Comparison of ENCODE assay signal across 1 cellular context in the genomic region with DNA sequence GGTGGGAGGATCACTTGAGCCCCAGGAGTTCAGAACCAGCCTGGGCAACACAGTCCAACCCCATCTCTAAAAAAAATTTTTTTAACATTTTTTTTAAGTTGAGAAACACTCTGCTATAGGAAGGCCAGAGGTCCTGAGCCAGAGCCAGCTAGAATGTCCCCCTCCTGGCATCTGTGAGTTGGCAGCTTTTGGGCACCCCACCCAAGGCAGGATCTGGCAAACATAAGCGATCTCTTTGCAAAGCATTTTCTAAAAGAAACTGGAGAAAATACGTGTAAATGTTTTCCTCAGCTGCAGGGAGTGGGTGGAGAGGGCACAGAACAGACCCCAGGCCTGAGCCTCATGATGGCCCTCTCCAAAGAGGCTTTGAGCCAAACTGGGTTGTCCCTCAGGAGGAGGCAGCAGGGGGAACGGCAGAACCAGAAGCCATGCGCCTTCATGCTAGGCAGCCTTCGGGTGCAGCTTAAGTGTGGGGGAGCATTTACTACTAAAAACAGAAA.
TF ChIP-seq lines count a peak whose summit lies in the region.

No MANE protein-coding gene starts in this region.

TF ChIP-seq in H1, 55 proteins besides CTCF, POLR2A, EP300 and RAD21:
- TF ChIP-seq KDM1A (IDR thresholded peaks at IDR 0.05; ENCODE audit: borderline replicate concordance, low read length) (no peak), SUZ12 (IDR thresholded peaks at IDR 0.05; ENCODE audit: low read length) (no peak), TAF1 (IDR thresholded peaks at IDR 0.05; ENCODE audit: low read depth, low read length) (no peak), JUND (IDR thresholded peaks at IDR 0.05; ENCODE audit: low read length) (no peak), BACH1 (IDR thresholded peaks at IDR 0.05; ENCODE audit: low read length) (no peak), NANOG (IDR thresholded peaks at IDR 0.05; ENCODE audit: insufficient read depth, low read depth, low read length, poor library complexity, severe bottlenecking) (no peak), BRCA1 (IDR thresholded peaks at IDR 0.05; ENCODE audit: low read depth, low read length) (no peak), CEBPB (IDR thresholded peaks at IDR 0.05; ENCODE audit: low read depth, low read length) (no peak), POLR2AphosphoS5 (IDR thresholded peaks at IDR 0.05; ENCODE audit: low read depth, low read length) (no peak), SP1 (IDR thresholded peaks at IDR 0.05; ENCODE audit: low read depth, low read length) (no peak), ATF3 (IDR thresholded peaks at IDR 0.05; ENCODE audit: insufficient read depth, low read depth, low read length) (no peak), RBBP5 (IDR thresholded peaks at IDR 0.05; ENCODE audit: borderline replicate concordance, low read depth, low read length) (no peak), ZNF274 (IDR thresholded peaks at IDR 0.05; ENCODE audit: borderline replicate concordance, extremely low read depth, low read length) (no peak)
- TF ChIP-seq, protein P1, sequence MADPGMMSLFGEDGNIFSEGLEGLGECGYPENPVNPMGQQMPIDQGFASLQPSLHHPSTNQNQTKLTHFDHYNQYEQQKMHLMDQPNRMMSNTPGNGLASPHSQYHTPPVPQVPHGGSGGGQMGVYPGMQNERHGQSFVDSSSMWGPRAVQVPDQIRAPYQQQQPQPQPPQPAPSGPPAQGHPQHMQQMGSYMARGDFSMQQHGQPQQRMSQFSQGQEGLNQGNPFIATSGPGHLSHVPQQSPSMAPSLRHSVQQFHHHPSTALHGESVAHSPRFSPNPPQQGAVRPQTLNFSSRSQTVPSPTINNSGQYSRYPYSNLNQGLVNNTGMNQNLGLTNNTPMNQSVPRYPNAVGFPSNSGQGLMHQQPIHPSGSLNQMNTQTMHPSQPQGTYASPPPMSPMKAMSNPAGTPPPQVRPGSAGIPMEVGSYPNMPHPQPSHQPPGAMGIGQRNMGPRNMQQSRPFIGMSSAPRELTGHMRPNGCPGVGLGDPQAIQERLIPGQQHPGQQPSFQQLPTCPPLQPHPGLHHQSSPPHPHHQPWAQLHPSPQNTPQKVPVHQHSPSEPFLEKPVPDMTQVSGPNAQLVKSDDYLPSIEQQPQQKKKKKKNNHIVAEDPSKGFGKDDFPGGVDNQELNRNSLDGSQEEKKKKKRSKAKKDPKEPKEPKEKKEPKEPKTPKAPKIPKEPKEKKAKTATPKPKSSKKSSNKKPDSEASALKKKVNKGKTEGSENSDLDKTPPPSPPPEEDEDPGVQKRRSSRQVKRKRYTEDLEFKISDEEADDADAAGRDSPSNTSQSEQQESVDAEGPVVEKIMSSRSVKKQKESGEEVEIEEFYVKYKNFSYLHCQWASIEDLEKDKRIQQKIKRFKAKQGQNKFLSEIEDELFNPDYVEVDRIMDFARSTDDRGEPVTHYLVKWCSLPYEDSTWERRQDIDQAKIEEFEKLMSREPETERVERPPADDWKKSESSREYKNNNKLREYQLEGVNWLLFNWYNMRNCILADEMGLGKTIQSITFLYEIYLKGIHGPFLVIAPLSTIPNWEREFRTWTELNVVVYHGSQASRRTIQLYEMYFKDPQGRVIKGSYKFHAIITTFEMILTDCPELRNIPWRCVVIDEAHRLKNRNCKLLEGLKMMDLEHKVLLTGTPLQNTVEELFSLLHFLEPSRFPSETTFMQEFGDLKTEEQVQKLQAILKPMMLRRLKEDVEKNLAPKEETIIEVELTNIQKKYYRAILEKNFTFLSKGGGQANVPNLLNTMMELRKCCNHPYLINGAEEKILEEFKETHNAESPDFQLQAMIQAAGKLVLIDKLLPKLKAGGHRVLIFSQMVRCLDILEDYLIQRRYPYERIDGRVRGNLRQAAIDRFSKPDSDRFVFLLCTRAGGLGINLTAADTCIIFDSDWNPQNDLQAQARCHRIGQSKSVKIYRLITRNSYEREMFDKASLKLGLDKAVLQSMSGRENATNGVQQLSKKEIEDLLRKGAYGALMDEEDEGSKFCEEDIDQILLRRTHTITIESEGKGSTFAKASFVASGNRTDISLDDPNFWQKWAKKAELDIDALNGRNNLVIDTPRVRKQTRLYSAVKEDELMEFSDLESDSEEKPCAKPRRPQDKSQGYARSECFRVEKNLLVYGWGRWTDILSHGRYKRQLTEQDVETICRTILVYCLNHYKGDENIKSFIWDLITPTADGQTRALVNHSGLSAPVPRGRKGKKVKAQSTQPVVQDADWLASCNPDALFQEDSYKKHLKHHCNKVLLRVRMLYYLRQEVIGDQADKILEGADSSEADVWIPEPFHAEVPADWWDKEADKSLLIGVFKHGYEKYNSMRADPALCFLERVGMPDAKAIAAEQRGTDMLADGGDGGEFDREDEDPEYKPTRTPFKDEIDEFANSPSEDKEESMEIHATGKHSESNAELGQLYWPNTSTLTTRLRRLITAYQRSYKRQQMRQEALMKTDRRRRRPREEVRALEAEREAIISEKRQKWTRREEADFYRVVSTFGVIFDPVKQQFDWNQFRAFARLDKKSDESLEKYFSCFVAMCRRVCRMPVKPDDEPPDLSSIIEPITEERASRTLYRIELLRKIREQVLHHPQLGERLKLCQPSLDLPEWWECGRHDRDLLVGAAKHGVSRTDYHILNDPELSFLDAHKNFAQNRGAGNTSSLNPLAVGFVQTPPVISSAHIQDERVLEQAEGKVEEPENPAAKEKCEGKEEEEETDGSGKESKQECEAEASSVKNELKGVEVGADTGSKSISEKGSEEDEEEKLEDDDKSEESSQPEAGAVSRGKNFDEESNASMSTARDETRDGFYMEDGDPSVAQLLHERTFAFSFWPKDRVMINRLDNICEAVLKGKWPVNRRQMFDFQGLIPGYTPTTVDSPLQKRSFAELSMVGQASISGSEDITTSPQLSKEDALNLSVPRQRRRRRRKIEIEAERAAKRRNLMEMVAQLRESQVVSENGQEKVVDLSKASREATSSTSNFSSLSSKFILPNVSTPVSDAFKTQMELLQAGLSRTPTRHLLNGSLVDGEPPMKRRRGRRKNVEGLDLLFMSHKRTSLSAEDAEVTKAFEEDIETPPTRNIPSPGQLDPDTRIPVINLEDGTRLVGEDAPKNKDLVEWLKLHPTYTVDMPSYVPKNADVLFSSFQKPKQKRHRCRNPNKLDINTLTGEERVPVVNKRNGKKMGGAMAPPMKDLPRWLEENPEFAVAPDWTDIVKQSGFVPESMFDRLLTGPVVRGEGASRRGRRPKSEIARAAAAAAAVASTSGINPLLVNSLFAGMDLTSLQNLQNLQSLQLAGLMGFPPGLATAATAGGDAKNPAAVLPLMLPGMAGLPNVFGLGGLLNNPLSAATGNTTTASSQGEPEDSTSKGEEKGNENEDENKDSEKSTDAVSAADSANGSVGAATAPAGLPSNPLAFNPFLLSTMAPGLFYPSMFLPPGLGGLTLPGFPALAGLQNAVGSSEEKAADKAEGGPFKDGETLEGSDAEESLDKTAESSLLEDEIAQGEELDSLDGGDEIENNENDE (IDR thresholded peaks at IDR 0.05; ENCODE audit: insufficient replicate concordance, low read length) = no peak
